Comparison of ENCODE assay signal across 1 cellular context in genomic region chr6:7532232-7532631, GRCh38.
TF ChIP-seq lines count a peak whose summit lies in the region.

No MANE protein-coding gene starts in this region.

TF ChIP-seq in H1, 55 proteins besides CTCF, POLR2A, EP300 and RAD21:
- TF ChIP-seq SP1 (IDR thresholded peaks at IDR 0.05; ENCODE audit: low read depth, low read length) (peak; percentile 64; the same call in 1 of the 2 replicates), TBP (IDR thresholded peaks at IDR 0.05; ENCODE audit: low read depth, low read length) (no peak), ASH2L (IDR thresholded peaks at IDR 0.05; ENCODE audit: low read length) (peak; percentile 65), BCL11A (IDR thresholded peaks at IDR 0.05; ENCODE audit: low read depth in 2 of 2, low read length in 2 of 2) (peak in 1 of 2 experiments; percentile 27)
